ENCODE assay signal across 13 cellular contexts in the genomic region with DNA sequence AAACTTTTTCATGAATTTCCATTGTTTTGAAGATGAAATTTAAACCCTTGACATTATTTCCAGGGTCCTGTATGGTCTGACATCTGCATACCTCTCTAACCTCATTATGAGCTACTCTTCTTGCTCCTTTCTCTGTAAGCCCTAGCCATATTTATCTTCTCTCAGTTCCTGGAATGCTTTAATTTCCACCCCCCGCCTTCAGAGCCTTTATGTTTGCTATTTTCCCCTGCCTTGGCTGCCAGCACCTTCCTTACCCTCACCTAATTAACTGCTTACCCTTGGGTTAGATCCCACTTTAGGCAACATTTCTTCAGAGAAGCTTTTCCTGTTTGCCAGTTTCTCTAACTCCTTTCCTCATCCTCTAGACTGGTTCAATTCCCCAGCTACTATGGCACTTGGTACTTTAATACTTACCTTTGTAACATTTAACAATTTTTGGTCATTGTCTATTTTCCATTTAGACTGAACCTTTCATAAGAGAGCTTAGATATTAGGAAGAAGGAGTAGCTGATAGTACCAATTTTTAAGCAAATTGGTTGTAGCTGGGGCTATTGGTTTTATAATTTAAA. TPM values are rescaled to one million over a fixed set of nuclear protein-coding genes. Genes with fewer than 3 reads are reported as not detected.
A peak's percentile ranks its signal among the peaks of the same experiment; 100 is the strongest.
DNase-seq lines count a peak whose midpoint lies in the region; ATAC-seq, FAIRE-seq and TF ChIP-seq lines count a peak whose summit lies in the region.
"Had no signal": no experiment of that assay in that cellular context is flagged by ENCODE, and none has a peak within 500 bp of the region (broad histone marks: within the 10 kb centered on the region; RNA-seq: fewer than 3 reads in every experiment).

No MANE protein-coding gene starts in this region.

- H3K36me3 Mint-ChIP-seq in activated CD8-positive, alpha-beta T cell treated with anti-CD3 and anti-CD28 coated beads, Interleukin-2, amount 10 ng/mL, durations not matched to agents 7 days and 5 days (ENCODE audit: low read depth) = peaks cover 51% of the 10 kb centered on the region

- no peak for TF ChIP-seq CTCF in cardiac muscle cell (IDR thresholded peaks at IDR 0.05; ENCODE audit: low read depth, low read length)

- no peaks in the 10 kb centered on the region for H3K27me3 ChIP-seq in cardiac muscle cell
- H3K27me3 ChIP-seq: Peyer's patch had no signal

- H3K27ac ChIP-seq in cardiac muscle cell = peak overlapping the region; percentile 32
- H3K27ac ChIP-seq: Peyer's patch had no signal

- intact Hi-C loops in left cardiac atrium (cut with DNase I) = loop anchor here in 1 of 2 donors (10.0 kb wide), 1 partner anchor 49 kb away; no protein-coding TSS in a partner anchor

- H3K9me3 Mint-ChIP-seq in activated CD8-positive, alpha-beta T cell treated with anti-CD3 and anti-CD28 coated beads, Interleukin-2, amount 10 ng/mL, durations not matched to agents 7 days and 5 days (ENCODE audit: insufficient read depth) = no peaks in the 10 kb centered on the region

- DNase-seq in cardiac muscle cell (ENCODE audit: low read depth in 1 of 2, low spot score in 1 of 2) (no peak), left cardiac atrium (no peak), left lobe of liver (ENCODE audit: low spot score) (no peak), urothelium cell line (ENCODE audit: low spot score) (no peak), SW480 (ENCODE audit: low spot score) (no peak)
- DNase-seq in activated CD8-positive, alpha-beta T cell treated with anti-CD3 and anti-CD28 coated beads, Interleukin-2, amount 10 ng/mL, durations not matched to agents 7 days and 5 days = no peak
- DNase-seq: DND-41, NCI-H1694, NCI-H510A treated with DMSO at 0.1 percent for 48 hours, Peyer's patch, T-helper 9 cell had no signal

- no peak overlapping the region for H3K4me3 ChIP-seq in cardiac muscle cell
- H3K4me3 ChIP-seq: Peyer's patch had no signal

- H3K27me3 Mint-ChIP-seq in activated CD8-positive, alpha-beta T cell treated with anti-CD3 and anti-CD28 coated beads, Interleukin-2, amount 10 ng/mL, durations not matched to agents 7 days and 5 days (ENCODE audit: low read depth) = no peaks in the 10 kb centered on the region

- H3K4me1 ChIP-seq in cardiac muscle cell (ENCODE audit: low read depth) = peaks cover 21% of the 10 kb centered on the region

- peak overlapping the region; percentile 22 for H3K27ac Mint-ChIP-seq in activated CD8-positive, alpha-beta T cell treated with anti-CD3 and anti-CD28 coated beads, Interleukin-2, amount 10 ng/mL, durations not matched to agents 7 days and 5 days

- no peaks in the 10 kb centered on the region for H3K36me3 ChIP-seq in cardiac muscle cell
- H3K36me3 ChIP-seq: Peyer's patch had no signal

- POLR2A ChIA-PET in activated CD8-positive, alpha-beta T cell treated with anti-CD3 and anti-CD28 coated beads, Interleukin-2, amount 10 ng/mL, durations not matched to agents 7 days and 5 days (lab: Charles Lee) = no interaction called here

- H3K4me3 Mint-ChIP-seq in activated CD8-positive, alpha-beta T cell treated with anti-CD3 and anti-CD28 coated beads, Interleukin-2, amount 10 ng/mL, durations not matched to agents 7 days and 5 days = no peak overlapping the region

- no peaks in the 10 kb centered on the region for H3K9me3 ChIP-seq in cardiac muscle cell (ENCODE audit: low read depth)
- H3K9me3 ChIP-seq: Peyer's patch had no signal

- H3K4me1 Mint-ChIP-seq in activated CD8-positive, alpha-beta T cell treated with anti-CD3 and anti-CD28 coated beads, Interleukin-2, amount 10 ng/mL, durations not matched to agents 7 days and 5 days (ENCODE audit: low read depth) = peaks cover 71% of the 10 kb centered on the region

- FAIRE-seq in urothelium cell line (lab: Jason Lieb, UNC) = peak; percentile 17

- CTCF ChIA-PET in activated CD8-positive, alpha-beta T cell treated with anti-CD3 and anti-CD28 coated beads, Interleukin-2, amount 10 ng/mL, durations not matched to agents 7 days and 5 days (lab: Charles Lee) = interaction anchor here (1.0 to 1.5 kb wide), 2 partner anchors 8 to 24 kb away, joined by 3 read pairs; no protein-coding TSS in a partner anchor

- ATAC-seq in left cardiac atrium = no peak
- ATAC-seq in activated CD8-positive, alpha-beta T cell treated with anti-CD3 and anti-CD28 coated beads, Interleukin-2, amount 10 ng/mL, durations not matched to agents 7 days and 5 days = no peak
- peak; percentile 58 for ATAC-seq in left lobe of liver
- ATAC-seq in HG02970 (IDR thresholded peaks at IDR 0.05; ENCODE audit: low FRiP score, unreplicated experiment) = no peak
- ATAC-seq in GM18520 (IDR thresholded peaks at IDR 0.05; ENCODE audit: unreplicated experiment) = no peak

RNA-seq across cellular contexts. Expression of a gene that starts 6.0 kb away (rescaled TPM):
- total RNA-seq in cardiac muscle cell (8.1 and 11.4 TPM in 2 replicates), left cardiac atrium (10 to 100 TPM; 11.5 to 12.5 TPM), left lobe of liver (11.5 TPM)
- 8.9 and 10.7 TPM in 2 replicates for polyA plus RNA-seq in cardiac muscle cell
- 10 to 100 TPM; 19.9 to 21.9 TPM for total RNA-seq in activated CD8-positive, alpha-beta T cell treated with anti-CD3 and anti-CD28 coated beads, Interleukin-2, amount 10 ng/mL, durations not matched to agents 7 days and 5 days

RNA-seq across cellular contexts. Expression of a gene that starts 29.0 kb away (rescaled TPM):
- total RNA-seq in cardiac muscle cell (140 and 151 TPM in 2 replicates), left cardiac atrium (10 to 100 TPM; 64.1 to 75.0 TPM), left lobe of liver (34.7 TPM)
- polyA plus RNA-seq in cardiac muscle cell = 135 and 161 TPM in 2 replicates
- total RNA-seq in activated CD8-positive, alpha-beta T cell treated with anti-CD3 and anti-CD28 coated beads, Interleukin-2, amount 10 ng/mL, durations not matched to agents 7 days and 5 days = 10 to 100 TPM; 85.3 to 88.2 TPM

RNA-seq across cellular contexts. Expression of a gene that starts 40.6 kb away (rescaled TPM):
- total RNA-seq in cardiac muscle cell (57.9 and 58.0 TPM in 2 replicates), left cardiac atrium (10 to 100 TPM; 17.1 to 24.2 TPM), left lobe of liver (40.5 TPM)
- polyA plus RNA-seq in cardiac muscle cell = 38.8 and 52.4 TPM in 2 replicates
- 100 to 1,000 TPM; 198 to 200 TPM for total RNA-seq in activated CD8-positive, alpha-beta T cell treated with anti-CD3 and anti-CD28 coated beads, Interleukin-2, amount 10 ng/mL, durations not matched to agents 7 days and 5 days

RNA-seq across cellular contexts. Expression of a gene that starts 55.4 kb away (rescaled TPM):
- 9.6 and 10.8 TPM in 2 replicates for total RNA-seq in cardiac muscle cell
- 13.0 and 14.2 TPM in 2 replicates for polyA plus RNA-seq in cardiac muscle cell
- 10 to 100 TPM in 1 of 2 donors, 1 to 10 TPM in 1; 9.3 to 16.6 TPM for total RNA-seq in left cardiac atrium
- 10 to 100 TPM; 14.9 to 16.3 TPM for total RNA-seq in activated CD8-positive, alpha-beta T cell treated with anti-CD3 and anti-CD28 coated beads, Interleukin-2, amount 10 ng/mL, durations not matched to agents 7 days and 5 days
- total RNA-seq in left lobe of liver = 36.7 TPM
